ENCODE assay signal across 2 cellular contexts in genomic region chr13:42650470-42650869, GRCh38.
TF ChIP-seq lines count a peak whose summit lies in the region.

No MANE protein-coding gene starts in this region.

TF ChIP-seq in SK-N-SH treated with all-trans-retinoic acid at 6 μM for 48 hours, 23 proteins besides CTCF, POLR2A, EP300 and RAD21 (continued from another document):
- TF ChIP-seq, protein P1, sequence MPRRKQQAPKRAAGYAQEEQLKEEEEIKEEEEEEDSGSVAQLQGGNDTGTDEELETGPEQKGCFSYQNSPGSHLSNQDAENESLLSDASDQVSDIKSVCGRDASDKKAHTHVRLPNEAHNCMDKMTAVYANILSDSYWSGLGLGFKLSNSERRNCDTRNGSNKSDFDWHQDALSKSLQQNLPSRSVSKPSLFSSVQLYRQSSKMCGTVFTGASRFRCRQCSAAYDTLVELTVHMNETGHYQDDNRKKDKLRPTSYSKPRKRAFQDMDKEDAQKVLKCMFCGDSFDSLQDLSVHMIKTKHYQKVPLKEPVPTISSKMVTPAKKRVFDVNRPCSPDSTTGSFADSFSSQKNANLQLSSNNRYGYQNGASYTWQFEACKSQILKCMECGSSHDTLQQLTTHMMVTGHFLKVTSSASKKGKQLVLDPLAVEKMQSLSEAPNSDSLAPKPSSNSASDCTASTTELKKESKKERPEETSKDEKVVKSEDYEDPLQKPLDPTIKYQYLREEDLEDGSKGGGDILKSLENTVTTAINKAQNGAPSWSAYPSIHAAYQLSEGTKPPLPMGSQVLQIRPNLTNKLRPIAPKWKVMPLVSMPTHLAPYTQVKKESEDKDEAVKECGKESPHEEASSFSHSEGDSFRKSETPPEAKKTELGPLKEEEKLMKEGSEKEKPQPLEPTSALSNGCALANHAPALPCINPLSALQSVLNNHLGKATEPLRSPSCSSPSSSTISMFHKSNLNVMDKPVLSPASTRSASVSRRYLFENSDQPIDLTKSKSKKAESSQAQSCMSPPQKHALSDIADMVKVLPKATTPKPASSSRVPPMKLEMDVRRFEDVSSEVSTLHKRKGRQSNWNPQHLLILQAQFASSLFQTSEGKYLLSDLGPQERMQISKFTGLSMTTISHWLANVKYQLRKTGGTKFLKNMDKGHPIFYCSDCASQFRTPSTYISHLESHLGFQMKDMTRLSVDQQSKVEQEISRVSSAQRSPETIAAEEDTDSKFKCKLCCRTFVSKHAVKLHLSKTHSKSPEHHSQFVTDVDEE (CRISPR knock-in tag; IDR thresholded peaks at IDR 0.05) = no peak
- no peak for TF ChIP-seq RARB (CRISPR knock-in tag; IDR thresholded peaks at IDR 0.05)

TF ChIP-seq in SK-N-SH, 30 proteins besides CTCF, POLR2A, EP300 and RAD21 (continued from another document):
- TF ChIP-seq, protein P2, sequence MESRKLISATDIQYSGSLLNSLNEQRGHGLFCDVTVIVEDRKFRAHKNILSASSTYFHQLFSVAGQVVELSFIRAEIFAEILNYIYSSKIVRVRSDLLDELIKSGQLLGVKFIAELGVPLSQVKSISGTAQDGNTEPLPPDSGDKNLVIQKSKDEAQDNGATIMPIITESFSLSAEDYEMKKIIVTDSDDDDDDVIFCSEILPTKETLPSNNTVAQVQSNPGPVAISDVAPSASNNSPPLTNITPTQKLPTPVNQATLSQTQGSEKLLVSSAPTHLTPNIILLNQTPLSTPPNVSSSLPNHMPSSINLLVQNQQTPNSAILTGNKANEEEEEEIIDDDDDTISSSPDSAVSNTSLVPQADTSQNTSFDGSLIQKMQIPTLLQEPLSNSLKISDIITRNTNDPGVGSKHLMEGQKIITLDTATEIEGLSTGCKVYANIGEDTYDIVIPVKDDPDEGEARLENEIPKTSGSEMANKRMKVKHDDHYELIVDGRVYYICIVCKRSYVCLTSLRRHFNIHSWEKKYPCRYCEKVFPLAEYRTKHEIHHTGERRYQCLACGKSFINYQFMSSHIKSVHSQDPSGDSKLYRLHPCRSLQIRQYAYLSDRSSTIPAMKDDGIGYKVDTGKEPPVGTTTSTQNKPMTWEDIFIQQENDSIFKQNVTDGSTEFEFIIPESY (IDR thresholded peaks at IDR 0.05; ENCODE audit: borderline replicate concordance, low read depth) = no peak
- no peak for TF ChIP-seq SIN3A (IDR thresholded peaks at IDR 0.05; ENCODE audit: borderline replicate concordance, low read depth, low read length)
- TF ChIP-seq RXRA (IDR thresholded peaks at IDR 0.05; ENCODE audit: borderline replicate concordance, low read depth) = no peak
- TF ChIP-seq REST (IDR thresholded peaks at IDR 0.05; ENCODE audit: low read depth, low read length) = no peak
- no peak for TF ChIP-seq GATA2 (CRISPR knock-in tag; IDR thresholded peaks at IDR 0.05)
- no peak for TF ChIP-seq TCF12 (IDR thresholded peaks at IDR 0.05)
- no peak for TF ChIP-seq USF2 (IDR thresholded peaks at IDR 0.05; ENCODE audit: borderline replicate concordance, low read depth, low read length)
- TF ChIP-seq TEAD4 (IDR thresholded peaks at IDR 0.05; ENCODE audit: borderline replicate concordance, insufficient read depth) = no peak
